Comparison of ENCODE assay signal across 29 cellular contexts in the genomic region with DNA sequence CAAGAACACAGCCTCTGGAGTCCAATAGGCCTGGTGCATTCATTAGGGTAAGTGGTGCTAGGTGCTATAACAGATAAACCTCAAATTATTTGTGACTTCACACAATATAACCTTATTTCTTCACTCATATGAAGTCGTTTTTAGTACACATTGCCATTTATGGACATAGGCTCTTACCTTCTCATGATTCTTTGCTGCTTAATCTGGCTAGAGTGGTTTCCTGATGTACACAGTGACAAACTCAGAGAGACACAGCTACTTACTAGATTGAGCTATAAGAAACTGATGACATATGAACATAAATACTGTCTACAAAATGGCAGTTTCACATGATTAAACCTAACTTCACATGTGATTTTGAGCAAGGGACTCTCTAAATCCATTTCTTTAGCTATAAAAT.
"Had no signal": no experiment of that assay in that cellular context is flagged by ENCODE, and none has a peak within 500 bp of the region (broad histone marks: within the 10 kb centered on the region; RNA-seq: fewer than 3 reads in every experiment).

No MANE protein-coding gene starts in this region.

- H3K36me3 ChIP-seq: brain microvascular endothelial cell, cardiac muscle cell, SJCRH30 had no signal

- H3K4me2 ChIP-seq: SK-N-SH had no signal

- H3K36me3 Mint-ChIP-seq: activated naive CD8-positive, alpha-beta T cell treated with anti-CD3 and anti-CD28 coated beads for 36 hours; WTC11 had no signal

- H3K9me3 ChIP-seq: SJCRH30, SK-N-SH had no signal

- H3K27ac Mint-ChIP-seq: activated naive CD4-positive, alpha-beta T cell treated with anti-CD3 and anti-CD28 coated beads, Interleukin-2, amount 10 ng/mL, durations not matched to agents 7 days and 5 days; activated naive CD8-positive, alpha-beta T cell treated with anti-CD3 and anti-CD28 coated beads for 36 hours; activated T-cell treated with anti-CD3 and anti-CD28 coated beads, Interleukin-2, amount 50 U/mL, for 72 hours; activated T-helper 2 cell treated with anti-CD3 and anti-CD28 coated beads, Interferon-gamma antibody, Interleukin-2, Interleukin-4, amounts not matched to agents 10 μg/mL and 5 μg/mL and 100 μg/mL, durations not matched to agents 14 hours and 24 hours and 36 hours; WTC11 had no signal

- H3K27ac ChIP-seq: brain microvascular endothelial cell, cardiac muscle cell, SJCRH30 had no signal

- ATAC-seq: activated T-cell treated with anti-CD3 and anti-CD28 coated beads, Interleukin-2, amount 50 U/mL, for 72 hours; Panc1; Right ventricle myocardium inferior; WTC11 had no signal

- FAIRE-seq: colon had no signal

- H3K9me2 ChIP-seq: SK-N-SH had no signal

- H3K27me3 ChIP-seq: brain microvascular endothelial cell, cardiac muscle cell, SJCRH30 had no signal

- H3K4me3 ChIP-seq: cardiac muscle cell, SJCRH30 had no signal

- H3K4me1 Mint-ChIP-seq: activated naive CD4-positive, alpha-beta T cell treated with anti-CD3 and anti-CD28 coated beads, Interleukin-2, amount 10 ng/mL, durations not matched to agents 7 days and 5 days; activated naive CD8-positive, alpha-beta T cell treated with anti-CD3 and anti-CD28 coated beads for 36 hours; WTC11 had no signal

- H3K9me3 Mint-ChIP-seq: activated naive CD4-positive, alpha-beta T cell treated with anti-CD3 and anti-CD28 coated beads, Interleukin-2, amount 10 ng/mL, durations not matched to agents 7 days and 5 days; activated naive CD8-positive, alpha-beta T cell treated with anti-CD3 and anti-CD28 coated beads for 36 hours; activated T-cell treated with anti-CD3 and anti-CD28 coated beads, Interleukin-2, amount 50 U/mL, for 72 hours; activated T-helper 2 cell treated with anti-CD3 and anti-CD28 coated beads, Interferon-gamma antibody, Interleukin-2, Interleukin-4, amounts not matched to agents 10 μg/mL and 5 μg/mL and 100 μg/mL, durations not matched to agents 14 hours and 24 hours and 36 hours had no signal

- DNase-seq: activated CD4-positive, alpha-beta T cell treated with anti-CD3 and anti-CD28 coated beads for 48 hours; activated CD4-positive, alpha-beta T cell treated with anti-CD3 and anti-CD28 coated beads, Interleukin-2, amount 50 U/mL, for 48 hours; activated CD4-positive, CD25-positive, alpha-beta regulatory T cell treated with anti-CD3 and anti-CD28 coated beads, Interleukin-2, amount 50 U/mL, for 72 hours; activated gamma-delta T cell treated with Interleukin-2 at 50 U/mL for 16 hours; activated naive CD4-positive, alpha-beta T cell treated with anti-CD3 and anti-CD28 coated beads, Interleukin-2, amount 10 ng/mL, durations not matched to agents 7 days and 5 days; activated naive CD8-positive, alpha-beta T cell treated with anti-CD3 and anti-CD28 coated beads for 36 hours; activated T-cell treated with anti-CD3 and anti-CD28 coated beads for 4 hours; activated T-cell treated with anti-CD3 and anti-CD28 coated beads, Interleukin-2, amount 50 U/mL, for 72 hours; brain microvascular endothelial cell; cerebellar nuclear complex; Kasumi-1; NCI-H1048; NCI-H146; NCI-H187 treated with DMSO at 0.1 percent for 48 hours; NCI-H2171; NCI-H2227 treated with DMSO at 0.1 percent for 48 hours; NCI-H446 treated with DMSO at 0.1 percent for 48 hours; NCI-H524 treated with DMSO at 0.1 percent for 48 hours; NCI-H774; RPMI8226; SJCRH30; SK-N-SH; T-helper 9 cell had no signal

- H3K4me3 Mint-ChIP-seq: activated naive CD4-positive, alpha-beta T cell treated with anti-CD3 and anti-CD28 coated beads, Interleukin-2, amount 10 ng/mL, durations not matched to agents 7 days and 5 days; activated naive CD8-positive, alpha-beta T cell treated with anti-CD3 and anti-CD28 coated beads for 36 hours; activated T-cell treated with anti-CD3 and anti-CD28 coated beads, Interleukin-2, amount 50 U/mL, for 72 hours; WTC11 had no signal
